In the genomic region with DNA sequence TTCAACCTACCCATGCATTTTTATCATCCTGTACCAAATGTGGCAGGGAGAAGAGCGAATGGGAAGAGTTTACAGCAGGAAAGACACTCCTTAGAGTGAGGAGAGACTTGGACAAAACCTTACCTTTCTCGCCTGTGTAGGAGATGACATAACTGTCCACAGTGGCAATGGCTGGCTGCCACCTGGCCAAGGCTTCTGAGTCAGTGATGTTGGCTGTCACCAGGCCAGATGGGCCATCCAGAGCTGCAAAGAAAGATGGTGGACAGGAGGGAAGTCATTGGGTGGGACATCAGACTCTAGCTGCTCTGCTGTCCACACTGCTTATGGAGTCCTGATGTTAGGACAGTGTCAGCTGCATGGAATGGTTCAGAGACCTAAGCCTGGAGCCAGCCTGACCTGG, we compare ENCODE assay signal across 13 cellular contexts.
"Had no signal": no experiment of that assay in that cellular context is flagged by ENCODE, and none has a peak within 500 bp of the region (broad histone marks: within the 10 kb centered on the region; RNA-seq: fewer than 3 reads in every experiment).

No MANE protein-coding gene starts in this region.

- H3K4me3 ChIP-seq: hepatocyte, right atrium auricular region had no signal

- H3K9me3 ChIP-seq: right atrium auricular region had no signal

- H3K4me1 Mint-ChIP-seq: WTC11 had no signal

- H3K27ac ChIP-seq: hepatocyte, right atrium auricular region had no signal

- H3K4me3 Mint-ChIP-seq: activated CD4-positive, alpha-beta T cell treated with anti-CD3 and anti-CD28 coated beads, Interleukin-2, amount 10 ng/mL, durations not matched to agents 24 days and 14 days; naive B cell; stimulated activated effector memory CD8-positive, alpha-beta T cell treated with anti-CD3 and anti-CD28 coated beads, Interleukin-12 subunit alpha, Interleukin-12 subunit beta, amount 100 ng/mL, for 72 hours; T-helper 1 cell treated with Interleukin-12 subunit alpha and Interleukin-12 subunit beta and Interleukin-4 antibody, amounts not matched to agents 30 μg/mL and 1 μg/mL, for 36 hours; WTC11 had no signal

- H3K36me3 Mint-ChIP-seq: activated naive CD4-positive, alpha-beta T cell treated with anti-CD3 and anti-CD28 coated beads, Interleukin-2, amount 50 U/mL, for 72 hours; naive B cell; stimulated activated effector memory CD8-positive, alpha-beta T cell treated with anti-CD3 and anti-CD28 coated beads, Interleukin-12 subunit alpha, Interleukin-12 subunit beta, amount 100 ng/mL, for 72 hours; WTC11 had no signal

- H3K4me2 ChIP-seq: hepatocyte had no signal

- H2AFZ ChIP-seq: hepatocyte had no signal

- H3K27me3 ChIP-seq: hepatocyte, right atrium auricular region had no signal

- H3K36me3 ChIP-seq: right atrium auricular region had no signal

- DNase-seq: activated CD4-positive, alpha-beta T cell treated with anti-CD3 and anti-CD28 coated beads, Interleukin-2, amount 10 ng/mL, durations not matched to agents 24 days and 14 days; activated CD8-positive, alpha-beta memory T cell treated with anti-CD3 and anti-CD28 coated beads for 24 hours; amniotic stem cell; kidney; naive B cell; posterior cingulate gyrus had no signal

- H3K9me3 Mint-ChIP-seq: activated naive CD4-positive, alpha-beta T cell treated with anti-CD3 and anti-CD28 coated beads, Interleukin-2, amount 50 U/mL, for 72 hours; activated T-helper 2 cell treated with anti-CD3 and anti-CD28 coated beads, Interferon-gamma antibody, Interleukin-2, Interleukin-4, amounts not matched to agents 10 μg/mL and 5 μg/mL and 100 μg/mL, durations not matched to agents 14 hours and 24 hours and 36 hours; naive B cell; stimulated activated effector memory CD8-positive, alpha-beta T cell treated with anti-CD3 and anti-CD28 coated beads, Interleukin-12 subunit alpha, Interleukin-12 subunit beta, amount 100 ng/mL, for 72 hours; T-helper 1 cell treated with Interleukin-12 subunit alpha and Interleukin-12 subunit beta and Interleukin-4 antibody, amounts not matched to agents 30 μg/mL and 1 μg/mL, for 36 hours; WTC11 had no signal

- H3K27ac Mint-ChIP-seq: activated CD4-positive, alpha-beta T cell treated with anti-CD3 and anti-CD28 coated beads, Interleukin-2, amount 10 ng/mL, durations not matched to agents 24 days and 14 days; activated naive CD4-positive, alpha-beta T cell treated with anti-CD3 and anti-CD28 coated beads, Interleukin-2, amount 50 U/mL, for 72 hours; activated T-helper 2 cell treated with anti-CD3 and anti-CD28 coated beads, Interferon-gamma antibody, Interleukin-2, Interleukin-4, amounts not matched to agents 10 μg/mL and 5 μg/mL and 100 μg/mL, durations not matched to agents 14 hours and 24 hours and 36 hours; stimulated activated effector memory CD8-positive, alpha-beta T cell treated with anti-CD3 and anti-CD28 coated beads, Interleukin-12 subunit alpha, Interleukin-12 subunit beta, amount 100 ng/mL, for 72 hours; T-helper 1 cell treated with Interleukin-12 subunit alpha and Interleukin-12 subunit beta and Interleukin-4 antibody, amounts not matched to agents 30 μg/mL and 1 μg/mL, for 36 hours; WTC11 had no signal
